Comparison of ENCODE assay signal across 8 cellular contexts in the genomic region with DNA sequence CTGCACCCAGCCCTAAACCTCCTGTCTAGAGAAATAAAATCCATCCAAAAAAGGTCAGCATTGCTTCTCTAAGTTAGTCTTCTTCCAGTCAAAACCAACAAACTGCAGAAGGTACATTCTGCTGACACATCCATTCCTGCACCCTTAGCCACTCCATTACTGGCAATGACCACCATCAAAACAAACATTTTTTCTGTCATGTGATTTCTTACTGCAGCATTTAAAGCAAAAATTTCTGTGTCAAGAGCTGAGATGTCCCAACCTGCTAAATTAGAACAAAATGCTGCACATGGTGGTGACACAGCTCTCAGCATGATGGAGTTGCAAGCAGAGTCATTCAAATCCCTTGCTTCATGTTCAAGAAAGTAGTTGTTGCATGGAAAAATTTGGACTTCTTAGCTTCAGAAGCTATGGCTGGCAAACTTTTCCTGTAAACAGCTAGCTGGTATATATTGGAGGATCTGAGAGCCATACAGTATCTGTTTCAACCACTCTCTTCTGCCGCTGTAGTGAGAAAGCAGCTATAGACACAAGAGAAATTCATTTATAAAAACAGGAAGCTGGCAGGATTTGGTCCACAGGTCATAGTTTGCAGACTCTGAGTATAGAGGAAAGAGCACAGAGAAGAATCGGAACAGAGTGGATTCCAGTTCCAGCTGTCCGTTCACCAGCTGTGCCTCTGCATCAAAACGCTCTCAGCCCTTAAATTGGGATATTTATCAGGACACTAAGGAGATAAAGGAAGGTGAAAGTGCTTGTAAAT. TPM values are rescaled to one million over a fixed set of nuclear protein-coding genes. Genes with fewer than 3 reads are reported as not detected.
DNase-seq lines count a peak whose midpoint lies in the region; ATAC-seq and TF ChIP-seq lines count a peak whose summit lies in the region.
"Had no signal": no experiment of that assay in that cellular context is flagged by ENCODE, and none has a peak within 500 bp of the region (broad histone marks: within the 10 kb centered on the region; RNA-seq: fewer than 3 reads in every experiment).

No MANE protein-coding gene starts in this region.

- intact Hi-C loops in CD4-positive, alpha-beta T cell (cut with DNase I, micrococcal nuclease) = no loop called here

- H3K9me3 ChIP-seq in subcutaneous abdominal adipose tissue (ENCODE audit: control insufficient read depth in 5 of 5, low read length in 5 of 5) = no peaks in the 10 kb centered on the region
- H3K9me3 ChIP-seq in CD4-positive, alpha-beta T cell (ENCODE audit: control insufficient read depth, low read length) = no peaks in the 10 kb centered on the region
- H3K9me3 ChIP-seq: heart left ventricle had no signal

- H3K27me3 ChIP-seq in subcutaneous abdominal adipose tissue (ENCODE audit: control insufficient read depth in 5 of 5, insufficient read depth in 4 of 5, low read length in 5 of 5) = no peaks in the 10 kb centered on the region
- H3K27me3 ChIP-seq in CD4-positive, alpha-beta T cell (ENCODE audit: control insufficient read depth, insufficient read depth, low read length) = no peaks in the 10 kb centered on the region

- CTCF ChIA-PET in CD4-positive, alpha-beta T cell (lab: Charles Lee) = no interaction called here

- H3K36me3 Mint-ChIP-seq in immature natural killer cell (no peaks in the 10 kb centered on the region), type B pancreatic cell (no peaks in the 10 kb centered on the region)
- H3K36me3 Mint-ChIP-seq in CD4-positive, alpha-beta T cell (ENCODE audit: low read depth) = no peaks in the 10 kb centered on the region

- peaks cover 3 to 15% (median 13%) of the 10 kb centered on the region in 5 donors for H3K4me1 ChIP-seq in subcutaneous abdominal adipose tissue (ENCODE audit: control insufficient read depth in 5 of 5, insufficient read depth in 5 of 5, low read length in 5 of 5)

- POLR2A ChIA-PET in CD4-positive, alpha-beta T cell (lab: Charles Lee) = interaction anchor here (1.1 kb wide), 1 partner anchor 24 kb away, joined by 4 read pairs; no protein-coding TSS in a partner anchor

- H3K9ac ChIP-seq in subcutaneous abdominal adipose tissue (ENCODE audit: low read length in 5 of 5) = no peak overlapping the region

- no peak overlapping the region for H3K27ac Mint-ChIP-seq in immature natural killer cell
- no peak overlapping the region for H3K27ac Mint-ChIP-seq in CD4-positive, alpha-beta T cell
- no peak overlapping the region for H3K27ac Mint-ChIP-seq in type B pancreatic cell

- peak overlapping the region; percentile 17 for H3K27ac ChIP-seq in subcutaneous abdominal adipose tissue (ENCODE audit: low read depth, low read length)
- H3K27ac ChIP-seq in CD4-positive, alpha-beta T cell (ENCODE audit: low read depth, low read length) = no peak overlapping the region

- no peak overlapping the region for H3K4me3 Mint-ChIP-seq in immature natural killer cell
- no peak overlapping the region for H3K4me3 Mint-ChIP-seq in CD4-positive, alpha-beta T cell
- H3K4me3 Mint-ChIP-seq in type B pancreatic cell = no peak overlapping the region

- H3K36me3 ChIP-seq in subcutaneous abdominal adipose tissue (ENCODE audit: control insufficient read depth in 5 of 5, insufficient read depth in 5 of 5, low read length in 5 of 5) = peaks cover 0 to 4% (median 0%) of the 10 kb centered on the region in 5 donors

- TF ChIP-seq CTCF in CD4-positive, alpha-beta T cell (IDR thresholded peaks at IDR 0.05) = no peak
- TF ChIP-seq CTCF in type B pancreatic cell (conservative IDR thresholded peaks at IDR 0.05) = no peak

- no peak overlapping the region for H3K4me3 ChIP-seq in subcutaneous abdominal adipose tissue (ENCODE audit: low read depth in 1 of 5, low read length in 5 of 5)
- H3K4me3 ChIP-seq: heart left ventricle had no signal

- H3K9me3 Mint-ChIP-seq in immature natural killer cell (no peaks in the 10 kb centered on the region), type B pancreatic cell (no peaks in the 10 kb centered on the region)
- H3K9me3 Mint-ChIP-seq in CD4-positive, alpha-beta T cell = no peaks in the 10 kb centered on the region

- DNase-seq in epidermal melanocyte (ENCODE audit: insufficient read length, low spot score) (peak; percentile 31), immature natural killer cell (no peak), type B pancreatic cell (ENCODE audit: extremely low spot score, unreplicated experiment) (no peak)
- no peak for DNase-seq in CD4-positive, alpha-beta T cell
- DNase-seq: heart left ventricle had no signal

- peaks cover 0 to 13% (median 5%) of the 10 kb centered on the region in 3 donors for H3K27me3 Mint-ChIP-seq in immature natural killer cell (ENCODE audit: low read depth in 3 of 3)
- no peaks in the 10 kb centered on the region for H3K27me3 Mint-ChIP-seq in CD4-positive, alpha-beta T cell
- H3K27me3 Mint-ChIP-seq in type B pancreatic cell = no peaks in the 10 kb centered on the region

- peak; percentile 61 for ATAC-seq in GM19397 (IDR thresholded peaks at IDR 0.05; ENCODE audit: unreplicated experiment)
- peak; percentile 74 for ATAC-seq in HG03097 (IDR thresholded peaks at IDR 0.05; ENCODE audit: low FRiP score, unreplicated experiment)
- ATAC-seq in CD4-positive, alpha-beta T cell (ENCODE audit: poor library complexity) = no peak

- H3K4me1 Mint-ChIP-seq in immature natural killer cell (no peaks in the 10 kb centered on the region), type B pancreatic cell (ENCODE audit: unreplicated experiment) (peaks cover 11% of the 10 kb centered on the region)
- no peaks in the 10 kb centered on the region for H3K4me1 Mint-ChIP-seq in CD4-positive, alpha-beta T cell (ENCODE audit: low read depth)

RNA-seq across cellular contexts. Expression of a gene that starts 17.4 kb away (rescaled TPM):
- polyA plus RNA-seq in immature natural killer cell = under 1 TPM in 1 of 3 donors, not detected in 2; 0.57 TPM
- under 1 TPM; 0.36 to 0.69 TPM for total RNA-seq in CD4-positive, alpha-beta T cell
- 1.1 TPM in 2 replicates for total RNA-seq in type B pancreatic cell (ENCODE audit: low replicate concordance)
